In genomic region chr2:102258386-102259074, GRCh38 we compare ENCODE assay signal across 9 cellular contexts. TPM values are rescaled to one million over a fixed set of nuclear protein-coding genes. Genes with fewer than 3 reads are reported as not detected.
DNase-seq lines count a peak whose midpoint lies in the region; ATAC-seq and TF ChIP-seq lines count a peak whose summit lies in the region.
"Had no signal": no experiment of that assay in that cellular context is flagged by ENCODE, and none has a peak within 500 bp of the region (broad histone marks: within the 10 kb centered on the region; RNA-seq: fewer than 3 reads in every experiment).

No MANE protein-coding gene starts in this region.

- peak overlapping the region in 5 of 7 donors; percentile 63 to 83 (median 80) for H3K27ac Mint-ChIP-seq in CD14-positive monocyte

- ATAC-seq in left lung: peak; percentile 91

- 63 to 77% methylated on average over 3 of the region's 3 CpGs for WGBS in esophagus squamous epithelium, 2 donors

- no peak for TF ChIP-seq POLR2A in esophagus squamous epithelium (IDR thresholded peaks at IDR 0.05)

- TF ChIP-seq CTCF in CD14-positive monocyte (IDR thresholded peaks at IDR 0.05) (no peak), left lung (IDR thresholded peaks at IDR 0.05) (no peak), esophagus squamous epithelium (IDR thresholded peaks at IDR 0.05) (no peak), GM10266 (IDR thresholded peaks at IDR 0.05; ENCODE audit: control insufficient read depth, insufficient read depth, low read depth, missing control alignments) (no peak)

- H3K27ac ChIP-seq in left lung (peak overlapping the region in 1 of 2 donors; percentile 84), esophagus squamous epithelium (no peak overlapping the region)

- peaks cover 0 to 56% of the 10 kb centered on the region in 2 donors for H3K4me1 ChIP-seq in left lung
- no peaks in the 10 kb centered on the region for H3K4me1 ChIP-seq in esophagus squamous epithelium

- intact Hi-C loops in CD14-positive monocyte (cut with micrococcal nuclease) (loop anchor here (5.0 to 10.0 kb wide), 2 partner anchors 34 to 56 kb away; partner anchors contain the start of gene IL1RL1 (in 1 of the 2)), left lung (cut with DNase I) (loop anchor here in 1 of 2 donors (10.0 kb wide), 2 partner anchors 86 to 186 kb away; no protein-coding TSS in a partner anchor), esophagus squamous epithelium (cut with DNase I) (no loop called here)

- H3K27me3 ChIP-seq in left lung (no peaks in the 10 kb centered on the region), esophagus squamous epithelium (peaks cover 0 to 9% (median 0%) of the 10 kb centered on the region in 4 donors)

- H3K9me3 ChIP-seq in left lung (no peaks in the 10 kb centered on the region), esophagus squamous epithelium (no peaks in the 10 kb centered on the region)

- H3K36me3 Mint-ChIP-seq in CD14-positive monocyte: peaks cover 0 to 2% of the 10 kb centered on the region in 2 donors

- DNase-seq in CD14-positive monocyte (ENCODE audit: low spot score) (peak; percentile 67), LHCN-M2 (ENCODE audit: low read depth) (peak; percentile 95), left lung (no peak), esophagus squamous epithelium (lab: John Stamatoyannopoulos, UW) (no peak), GM10266 (ENCODE audit: extremely low spot score) (no peak), activated gamma-delta T cell treated with Interleukin-2 at 50 U/mL for 16 hours (no peak), SKM-1 (lab: John Stamatoyannopoulos, UW; ENCODE audit: unreplicated experiment) (no peak)
- DNase-seq in activated naive CD4-positive, alpha-beta T cell treated with anti-CD3 and anti-CD28 coated beads, Interleukin-2, amount 50 U/mL, for 16 hours: peak; percentile 38
- DNase-seq: activated CD4-positive, CD25-positive, alpha-beta regulatory T cell treated with anti-CD3 and anti-CD28 coated beads, Interleukin-2, amount 50 U/mL, for 72 hours had no signal

- peak overlapping the region in 1 of 2 donors; percentile 70 for H3K4me3 Mint-ChIP-seq in CD14-positive monocyte

- H3K27me3 Mint-ChIP-seq in CD14-positive monocyte (ENCODE audit: low read depth in 3 of 3): peaks cover 11 to 17% (median 12%) of the 10 kb centered on the region in 3 donors

- peaks cover 15% of the 10 kb centered on the region for H3K4me1 Mint-ChIP-seq in CD14-positive monocyte

- H3K36me3 ChIP-seq in left lung: no peaks in the 10 kb centered on the region
- no peaks in the 10 kb centered on the region for H3K36me3 ChIP-seq in esophagus squamous epithelium

- H3K4me3 ChIP-seq in left lung: no peak overlapping the region
- no peak overlapping the region for H3K4me3 ChIP-seq in esophagus squamous epithelium

- peaks cover 0 to 20% (median 2%) of the 10 kb centered on the region in 7 donors for H3K9me3 Mint-ChIP-seq in CD14-positive monocyte

RNA-seq across cellular contexts. Expression of gene IL1RL1, which starts 52.8 kb away (rescaled TPM):
- not detected for polyA plus RNA-seq in CD14-positive monocyte
- total RNA-seq in LHCN-M2 (2014; rRNA removed): not detected in 2 replicates
- not detected for polyA plus RNA-seq in LHCN-M2 (2012)
- total RNA-seq in left lung: 10 to 100 TPM in 1 of 2 donors, 1 to 10 TPM in 1; 3.7 to 72.2 TPM
- 10 to 100 TPM in 1 of 4 donors, 1 to 10 TPM in 2, under 1 TPM in 1; 0.45 to 10.9 (median 5.8) TPM for total RNA-seq in esophagus squamous epithelium

Comparison
In these comparisons a context has a peak if more than half of its experiments do, and no peak if none do; other contexts are left out.
1. DNase-seq: peak in CD14-positive monocyte (single experiment), LHCN-M2 (single experiment) and activated naive CD4-positive, alpha-beta T cell treated with anti-CD3 and anti-CD28 coated beads, Interleukin-2, amount 50 U/mL, for 16 hours (single experiment); none in left lung (0 of 2), esophagus squamous epithelium (single experiment), GM10266 (single experiment), activated gamma-delta T cell treated with Interleukin-2 at 50 U/mL for 16 hours (single experiment) and SKM-1 (single experiment).